33 cellular contexts compared by ENCODE assay signal in the genomic region with DNA sequence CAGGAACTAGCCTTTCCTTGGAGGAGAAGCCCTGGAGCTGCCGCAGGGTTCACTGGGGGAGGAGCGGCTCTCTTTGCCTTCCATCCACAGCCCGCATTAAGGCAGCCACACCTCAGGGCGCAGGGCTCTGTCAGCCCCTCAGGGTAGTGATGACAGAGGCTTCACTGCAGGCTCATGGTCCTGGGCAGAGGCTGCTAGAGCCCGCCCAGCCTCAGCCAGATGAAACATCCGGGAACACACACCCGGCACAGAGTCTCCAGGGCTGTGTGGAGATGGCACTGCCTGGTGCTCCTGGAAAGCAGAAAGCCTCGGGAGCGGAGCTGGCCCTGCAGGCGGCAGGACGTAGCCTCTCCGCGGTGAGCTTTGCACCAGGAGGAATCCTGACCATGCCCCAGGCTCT. TPM values are rescaled to one million over a fixed set of nuclear protein-coding genes. Genes with fewer than 3 reads are reported as not detected.
DNase-seq lines count a peak whose midpoint lies in the region; ATAC-seq and TF ChIP-seq lines count a peak whose summit lies in the region.
"Had no signal": no experiment of that assay in that cellular context is flagged by ENCODE, and none has a peak within 500 bp of the region (broad histone marks: within the 10 kb centered on the region; RNA-seq: fewer than 3 reads in every experiment).

No MANE protein-coding gene starts in this region.

- H3K4me1 ChIP-seq in Panc1 (ENCODE audit: control insufficient read depth, insufficient read depth, low read length): peaks cover 42% of the 10 kb centered on the region
- H3K4me1 ChIP-seq in hepatocyte (ENCODE audit: insufficient read depth): no peaks in the 10 kb centered on the region
- H3K4me1 ChIP-seq: gastrocnemius medialis, left lung, right lobe of liver, thyroid gland had no signal

- H3K27me3 ChIP-seq in Panc1 (ENCODE audit: control insufficient read depth, insufficient read depth, low read length) (no peaks in the 10 kb centered on the region), hepatocyte (peaks cover 37% of the 10 kb centered on the region)
- H3K27me3 ChIP-seq: brain microvascular endothelial cell had no signal

- DNase-seq in EH (ENCODE audit: low read depth) (peak; percentile 21), Panc1 (ENCODE audit: low read depth, low spot score) (no peak), hepatocyte (ENCODE audit: low spot score) (peak; percentile 55), substantia nigra (lab: John Stamatoyannopoulos, UW) (peak in 29 of 49 donors; percentile 16 to 80 (median 52)), immature natural killer cell (no peak)
- no peak for DNase-seq in activated CD4-positive, CD25-positive, alpha-beta regulatory T cell treated with anti-CD3 and anti-CD28 coated beads, Interleukin-2, amount 50 U/mL, for 72 hours
- DNase-seq: ACHN; activated CD4-positive, alpha-beta memory T cell treated with anti-CD3 and anti-CD28 coated beads, Interleukin-2, amount 10 ng/mL, durations not matched to agents 7 days and 5 days; activated CD4-positive, alpha-beta T cell treated with anti-CD3 and anti-CD28 coated beads for 1 hour; activated CD8-positive, alpha-beta memory T cell treated with anti-CD3 and anti-CD28 coated beads, Interleukin-2, amount 50 U/mL, for 48 hours; activated naive CD4-positive, alpha-beta T cell treated with anti-CD3 and anti-CD28 coated beads, Interleukin-2, amount 50 U/mL, for 16 hours; amniotic stem cell; brain microvascular endothelial cell; Calu3; cerebellar nuclear complex; DMS79; gastrocnemius medialis; GM23248; hippocampal formation; left lung; mesenchymal stem cell; NCI-H1092; NCI-H187 treated with DMSO at 0.1 percent for 48 hours; NCI-H2171 treated with DMSO at 0.1 percent for 48 hours; NCI-H510A treated with DMSO at 0.1 percent for 48 hours; right lobe of liver; spleen; stimulated activated CD4-positive, alpha-beta T cell treated with anti-CD3 and anti-CD28 coated beads, Interleukin-2, amount 100 ng/mL, for 24 hours; T-helper 2 cell; thyroid gland had no signal

- no peaks in the 10 kb centered on the region for H3K27me3 Mint-ChIP-seq in immature natural killer cell (ENCODE audit: low read depth in 3 of 3)
- H3K27me3 Mint-ChIP-seq: stimulated activated naive CD8-positive, alpha-beta T cell treated with anti-CD3 and anti-CD28 coated beads, Interleukin-15, Interleukin-2, amounts not matched to agents 100 ng/mL and 50 ng/mL, for 24 hours had no signal

- H2AFZ ChIP-seq in hepatocyte: no peak overlapping the region
- H2AFZ ChIP-seq: GM23248 had no signal

- TF ChIP-seq CTCF in Panc1 (IDR thresholded peaks at IDR 0.05) (no peak), hepatocyte (IDR thresholded peaks at IDR 0.05; ENCODE audit: poor library complexity) (no peak)

- H3K36me3 Mint-ChIP-seq in immature natural killer cell: no peaks in the 10 kb centered on the region

- no peaks in the 10 kb centered on the region for H3K9me3 ChIP-seq in Panc1 (ENCODE audit: control insufficient read depth, insufficient read depth, low read depth, low read length)
- H3K9me3 ChIP-seq in hepatocyte (ENCODE audit: low read depth): no peaks in the 10 kb centered on the region
- H3K9me3 ChIP-seq: gastrocnemius medialis, left lung, right lobe of liver, spleen, thyroid gland had no signal

- no peaks in the 10 kb centered on the region for H3K9me3 Mint-ChIP-seq in immature natural killer cell
- H3K9me3 Mint-ChIP-seq: activated CD4-positive, alpha-beta memory T cell treated with anti-CD3 and anti-CD28 coated beads, Interleukin-2, amount 10 ng/mL, durations not matched to agents 7 days and 5 days; activated T-helper 17 cell treated with anti-CD3 and anti-CD28 coated beads, Interleukin-2, amount 50 U/mL, for 72 hours; stimulated activated naive CD8-positive, alpha-beta T cell treated with anti-CD3 and anti-CD28 coated beads, Interleukin-15, Interleukin-2, amounts not matched to agents 100 ng/mL and 50 ng/mL, for 24 hours had no signal

- WGBS in hepatocyte (ENCODE audit: low lambda C conversion rate, missing lambda C conversion rate): 76% methylated on average over 13 of the region's 13 CpGs

- intact Hi-C loops in Panc1 (cut with micrococcal nuclease; ENCODE audit: unreplicated experiment): no loop called here

- H3K4me2 ChIP-seq in hepatocyte: no peak overlapping the region

- ATAC-seq in Panc1 (no peak), HG03571 (IDR thresholded peaks at IDR 0.05; ENCODE audit: unreplicated experiment) (no peak)
- ATAC-seq: activated T-helper 17 cell treated with anti-CD3 and anti-CD28 coated beads, Interleukin-2, amount 50 U/mL, for 72 hours; gastrocnemius medialis; left lung; right lobe of liver had no signal

- H3K79me2 ChIP-seq in hepatocyte: no peaks in the 10 kb centered on the region

- H3K27ac Mint-ChIP-seq in immature natural killer cell: no peak overlapping the region
- H3K27ac Mint-ChIP-seq: activated CD4-positive, alpha-beta memory T cell treated with anti-CD3 and anti-CD28 coated beads, Interleukin-2, amount 10 ng/mL, durations not matched to agents 7 days and 5 days; activated T-helper 17 cell treated with anti-CD3 and anti-CD28 coated beads, Interleukin-2, amount 50 U/mL, for 72 hours; stimulated activated naive CD8-positive, alpha-beta T cell treated with anti-CD3 and anti-CD28 coated beads, Interleukin-15, Interleukin-2, amounts not matched to agents 100 ng/mL and 50 ng/mL, for 24 hours had no signal

- H3K27ac ChIP-seq in Panc1 (ENCODE audit: low read length) (0 out of 2 replicates have a peak overlapping the region, but pooled peaks have one; percentile 34), hepatocyte (no peak overlapping the region), substantia nigra (ENCODE audit: low read depth, low read length, poor library complexity, severe bottlenecking) (peak overlapping the region; percentile 89)
- H3K27ac ChIP-seq: brain microvascular endothelial cell, gastrocnemius medialis, GM23248, left lung, right lobe of liver, spleen, thyroid gland had no signal

- no TSS peak for BruUV-seq in Panc1 (replicated peaks; lab: Mats Ljungman, UMichigan)

- in situ Hi-C loops in Panc1 (cut with HindIII; ENCODE audit: low pct_unique_long_range_greater_than_20kb, low sequenced_read_pairs): no loop called here

- peaks cover 0 to 7% of the 10 kb centered on the region in 2 donors for H3K4me1 Mint-ChIP-seq in immature natural killer cell
- H3K4me1 Mint-ChIP-seq: activated CD4-positive, alpha-beta memory T cell treated with anti-CD3 and anti-CD28 coated beads, Interleukin-2, amount 10 ng/mL, durations not matched to agents 7 days and 5 days; activated T-helper 17 cell treated with anti-CD3 and anti-CD28 coated beads, Interleukin-2, amount 50 U/mL, for 72 hours had no signal

- H3K4me3 ChIP-seq in Panc1 (ENCODE audit: low read depth in 2 of 2, low read length in 2 of 2) (no peak overlapping the region), hepatocyte (no peak overlapping the region)
- H3K4me3 ChIP-seq: gastrocnemius medialis, GM23248, left lung, right lobe of liver, spleen, thyroid gland had no signal

- POLR2A ChIA-PET in Panc1 (lab: Charles Lee): no interaction called here

- CTCF ChIA-PET in Panc1 (lab: Charles Lee): no interaction called here

- no peaks in the 10 kb centered on the region for H3K9me2 ChIP-seq in hepatocyte (replicated peaks; ENCODE audit: insufficient read depth)

- no peak overlapping the region for H3K4me3 Mint-ChIP-seq in immature natural killer cell
- H3K4me3 Mint-ChIP-seq: activated CD4-positive, alpha-beta memory T cell treated with anti-CD3 and anti-CD28 coated beads, Interleukin-2, amount 10 ng/mL, durations not matched to agents 7 days and 5 days; activated T-helper 17 cell treated with anti-CD3 and anti-CD28 coated beads, Interleukin-2, amount 50 U/mL, for 72 hours; stimulated activated naive CD8-positive, alpha-beta T cell treated with anti-CD3 and anti-CD28 coated beads, Interleukin-15, Interleukin-2, amounts not matched to agents 100 ng/mL and 50 ng/mL, for 24 hours had no signal

- H4K20me1 ChIP-seq in hepatocyte (ENCODE audit: insufficient read depth, poor library complexity, severe bottlenecking): no peaks in the 10 kb centered on the region

- H3K36me3 ChIP-seq in Panc1 (ENCODE audit: control insufficient read depth, insufficient read depth, low read length) (no peaks in the 10 kb centered on the region), hepatocyte (replicated peaks; ENCODE audit: insufficient read depth, low read depth) (no peaks in the 10 kb centered on the region)
- H3K36me3 ChIP-seq: brain microvascular endothelial cell, gastrocnemius medialis, left lung, right lobe of liver, spleen, thyroid gland had no signal

RNA-seq across cellular contexts. Expression of a gene that starts 29.4 kb away (rescaled TPM):
- total RNA-seq in Panc1 (2021; ENCODE audit: unreplicated experiment) (49.8 TPM), hepatocyte (25.5 and 31.6 TPM in 2 replicates)
- polyA plus RNA-seq in Panc1 (2012; ENCODE audit: insufficient read length): 69.0 TPM
- polyA plus RNA-seq in hepatocyte (24.7 and 25.9 TPM in 2 replicates), immature natural killer cell (10 to 100 TPM in 1 of 3 donors, 1 to 10 TPM in 2; 9.1 to 18.2 (median 9.3) TPM)

RNA-seq across cellular contexts. Expression of a gene that starts 34.3 kb away (rescaled TPM):
- total RNA-seq in Panc1 (2021; ENCODE audit: unreplicated experiment): 41.2 TPM
- polyA plus RNA-seq in Panc1 (2012; ENCODE audit: insufficient read length): 69.7 TPM
- 0.48 and 1.3 TPM in 2 replicates for total RNA-seq in hepatocyte
- 1.9 and 3.4 TPM in 2 replicates for polyA plus RNA-seq in hepatocyte
- 1 to 10 TPM in 2 of 3 donors, not detected in 1; 2.9 to 5.1 TPM for polyA plus RNA-seq in immature natural killer cell
- total RNA-seq: gastrocnemius medialis, GM23248 had no signal
- polyA plus RNA-seq: GM23248 had no signal

RNA-seq across cellular contexts. Expression of a gene that starts 50.1 kb away (rescaled TPM):
- total RNA-seq in Panc1 (2021; ENCODE audit: unreplicated experiment): 235 TPM
- 207 TPM for polyA plus RNA-seq in Panc1 (2012; ENCODE audit: insufficient read length)
- 89.5 and 123 TPM in 2 replicates for total RNA-seq in hepatocyte
- 227 and 237 TPM in 2 replicates for polyA plus RNA-seq in hepatocyte
- polyA plus RNA-seq in immature natural killer cell: 100 to 1,000 TPM; 185 to 216 (median 210) TPM

RNA-seq across cellular contexts. Expression of a gene that starts 50.4 kb away (rescaled TPM):
- total RNA-seq in Panc1 (2021; ENCODE audit: unreplicated experiment) (21.3 TPM), hepatocyte (4.0 and 9.4 TPM in 2 replicates)
- 13.2 TPM for polyA plus RNA-seq in Panc1 (2012; ENCODE audit: insufficient read length)
- polyA plus RNA-seq in hepatocyte (4.5 and 7.8 TPM in 2 replicates), immature natural killer cell (1 to 10 TPM in 2 of 3 donors, under 1 TPM in 1; 0.89 to 4.0 (median 3.9) TPM)

Comparison
In these comparisons a context has a peak if more than half of its experiments do, and no peak if none do; other contexts are left out.
1. DNase-seq: peak in EH (single experiment), hepatocyte (single experiment) and substantia nigra (29 of 49); none in Panc1 (single experiment), activated CD4-positive, CD25-positive, alpha-beta regulatory T cell treated with anti-CD3 and anti-CD28 coated beads, Interleukin-2, amount 50 U/mL, for 72 hours (single experiment) and immature natural killer cell (0 of 3).
2. RNA of a gene that starts 34.3 kb away (total RNA-seq): 41.2 TPM in Panc1 (single experiment); 0.48 to 1.3 TPM in hepatocyte; every median in the first group is over 10 times any median in the second.